Comparison of ENCODE assay signal across 26 cellular contexts in genomic region chr1:110657351-110657750, GRCh38. TPM values are rescaled to one million over a fixed set of nuclear protein-coding genes. Genes with fewer than 3 reads are reported as not detected.
DNase-seq lines count a peak whose midpoint lies in the region; ATAC-seq and TF ChIP-seq lines count a peak whose summit lies in the region.
"Had no signal": no experiment of that assay in that cellular context is flagged by ENCODE, and none has a peak within 500 bp of the region (broad histone marks: within the 10 kb centered on the region; RNA-seq: fewer than 3 reads in every experiment).

No MANE protein-coding gene starts in this region.

- DNase-seq in activated CD8-positive, alpha-beta T cell treated with anti-CD3 and anti-CD28 coated beads for 36 hours: no peak
- DNase-seq in activated CD8-positive, alpha-beta T cell treated with anti-CD3 and anti-CD28 coated beads, Interleukin-2, amount 10 ng/mL, durations not matched to agents 7 days and 5 days: no peak
- DNase-seq in CD4-positive, CD25-positive, alpha-beta regulatory T cell: no peak
- DNase-seq in CD8-positive, alpha-beta memory T cell: no peak
- DNase-seq in memory B cell (ENCODE audit: low spot score in 2 of 2) (no peak), NCI-H69 (lab: John Stamatoyannopoulos, UW) (no peak)
- DNase-seq: Calu3, DMS79 treated with DMSO at 0.1 percent for 48 hours, GF-D8, H9, Karpas-422, NCI-H1092 treated with DMSO at 0.1 percent for 48 hours, NCI-H1436, NCI-H187, NCI-H2081 treated with DMSO at 0.1 percent for 48 hours, NCI-H2171, NCI-H226, NCI-H524, NCI-H774, PC-3 had no signal

- peak overlapping the region; percentile 38 for H3K27ac Mint-ChIP-seq in activated CD8-positive, alpha-beta T cell treated with anti-CD3 and anti-CD28 coated beads for 36 hours
- H3K27ac Mint-ChIP-seq in activated CD8-positive, alpha-beta T cell treated with anti-CD3 and anti-CD28 coated beads, Interleukin-2, amount 10 ng/mL, durations not matched to agents 7 days and 5 days: no peak overlapping the region
- peak overlapping the region in 2 of 3 donors; percentile 59 to 82 for H3K27ac Mint-ChIP-seq in CD4-positive, CD25-positive, alpha-beta regulatory T cell
- H3K27ac Mint-ChIP-seq in CD8-positive, alpha-beta memory T cell: peak overlapping the region in 7 of 8 donors; percentile 32 to 85 (median 49)
- peak overlapping the region; percentile 47 for H3K27ac Mint-ChIP-seq in memory B cell
- H3K27ac Mint-ChIP-seq: GM23338, H9 had no signal

- peaks cover 3% of the 10 kb centered on the region for H3K9me3 Mint-ChIP-seq in activated CD8-positive, alpha-beta T cell treated with anti-CD3 and anti-CD28 coated beads for 36 hours
- no peaks in the 10 kb centered on the region for H3K9me3 Mint-ChIP-seq in activated CD8-positive, alpha-beta T cell treated with anti-CD3 and anti-CD28 coated beads, Interleukin-2, amount 10 ng/mL, durations not matched to agents 7 days and 5 days (ENCODE audit: insufficient read depth)
- H3K9me3 Mint-ChIP-seq in CD4-positive, CD25-positive, alpha-beta regulatory T cell: peaks cover 0 to 1% (median 0%) of the 10 kb centered on the region in 7 donors
- H3K9me3 Mint-ChIP-seq in CD8-positive, alpha-beta memory T cell: no peaks in the 10 kb centered on the region
- H3K9me3 Mint-ChIP-seq in memory B cell: no peaks in the 10 kb centered on the region
- H3K9me3 Mint-ChIP-seq: GM23338, H9 had no signal

- no peak overlapping the region for H3K4me3 Mint-ChIP-seq in activated CD8-positive, alpha-beta T cell treated with anti-CD3 and anti-CD28 coated beads for 36 hours
- H3K4me3 Mint-ChIP-seq in activated CD8-positive, alpha-beta T cell treated with anti-CD3 and anti-CD28 coated beads, Interleukin-2, amount 10 ng/mL, durations not matched to agents 7 days and 5 days: no peak overlapping the region
- H3K4me3 Mint-ChIP-seq in CD4-positive, CD25-positive, alpha-beta regulatory T cell: no peak overlapping the region
- H3K4me3 Mint-ChIP-seq in CD8-positive, alpha-beta memory T cell: no peak overlapping the region
- no peak overlapping the region for H3K4me3 Mint-ChIP-seq in memory B cell
- H3K4me3 Mint-ChIP-seq: GM23338, H9 had no signal

- peaks cover 27% of the 10 kb centered on the region for H3K4me1 Mint-ChIP-seq in activated CD8-positive, alpha-beta T cell treated with anti-CD3 and anti-CD28 coated beads for 36 hours (ENCODE audit: low read depth)
- H3K4me1 Mint-ChIP-seq in activated CD8-positive, alpha-beta T cell treated with anti-CD3 and anti-CD28 coated beads, Interleukin-2, amount 10 ng/mL, durations not matched to agents 7 days and 5 days (ENCODE audit: low read depth): peaks cover 21% of the 10 kb centered on the region
- H3K4me1 Mint-ChIP-seq in CD4-positive, CD25-positive, alpha-beta regulatory T cell: peaks cover 36 to 66% (median 47%) of the 10 kb centered on the region in 4 donors
- H3K4me1 Mint-ChIP-seq in CD8-positive, alpha-beta memory T cell: peaks cover 43 to 72% (median 63%) of the 10 kb centered on the region in 3 donors
- peaks cover 2% of the 10 kb centered on the region for H3K4me1 Mint-ChIP-seq in memory B cell
- H3K4me1 Mint-ChIP-seq: H9 had no signal

- TF ChIP-seq CTCF in activated CD8-positive, alpha-beta T cell treated with anti-CD3 and anti-CD28 coated beads for 36 hours (IDR thresholded peaks at IDR 0.05): no peak

- H3K27ac ChIP-seq in CD4-positive, CD25-positive, alpha-beta regulatory T cell (ENCODE audit: insufficient read depth, low read length, poor library complexity, severe bottlenecking): no peak overlapping the region
- H3K27ac ChIP-seq in CD8-positive, alpha-beta memory T cell (ENCODE audit: low read depth, low read length): no peak overlapping the region

- no peak overlapping the region for H3K4me3 ChIP-seq in CD4-positive, CD25-positive, alpha-beta regulatory T cell (ENCODE audit: low read depth, low read length)
- H3K4me3 ChIP-seq in CD8-positive, alpha-beta memory T cell (ENCODE audit: low read length): no peak overlapping the region
- H3K4me3 ChIP-seq: GM23338 had no signal

- H3K4me1 ChIP-seq in CD4-positive, CD25-positive, alpha-beta regulatory T cell (ENCODE audit: control insufficient read depth, insufficient read depth, low read length, poor library complexity, severe bottlenecking): peaks cover 8% of the 10 kb centered on the region
- peaks cover 23% of the 10 kb centered on the region for H3K4me1 ChIP-seq in CD8-positive, alpha-beta memory T cell (ENCODE audit: insufficient read depth, low read length)

- intact Hi-C loops in activated CD8-positive, alpha-beta T cell treated with anti-CD3 and anti-CD28 coated beads for 36 hours (cut with micrococcal nuclease): no loop called here

- POLR2A ChIA-PET in activated CD8-positive, alpha-beta T cell treated with anti-CD3 and anti-CD28 coated beads for 36 hours (lab: Charles Lee): interaction anchor here (1.1 kb wide), 1 partner anchor 8 kb away, joined by 3 read pairs; no protein-coding TSS in a partner anchor
- POLR2A ChIA-PET in activated CD8-positive, alpha-beta T cell treated with anti-CD3 and anti-CD28 coated beads, Interleukin-2, amount 10 ng/mL, durations not matched to agents 7 days and 5 days (lab: Charles Lee): interaction anchor here (1.1 to 1.6 kb wide), 2 partner anchors 16 to 26 kb away, joined by 3 read pairs; no protein-coding TSS in a partner anchor
- POLR2A ChIA-PET in CD8-positive, alpha-beta memory T cell (lab: Charles Lee): interaction anchor here (0.6 kb wide), 1 partner anchor 9 kb away, joined by 5 read pairs; no protein-coding TSS in a partner anchor

- H3K27me3 Mint-ChIP-seq in activated CD8-positive, alpha-beta T cell treated with anti-CD3 and anti-CD28 coated beads for 36 hours: no peaks in the 10 kb centered on the region
- H3K27me3 Mint-ChIP-seq in activated CD8-positive, alpha-beta T cell treated with anti-CD3 and anti-CD28 coated beads, Interleukin-2, amount 10 ng/mL, durations not matched to agents 7 days and 5 days (ENCODE audit: low read depth): no peaks in the 10 kb centered on the region
- H3K27me3 Mint-ChIP-seq in CD4-positive, CD25-positive, alpha-beta regulatory T cell: no peaks in the 10 kb centered on the region
- H3K27me3 Mint-ChIP-seq in CD8-positive, alpha-beta memory T cell: no peaks in the 10 kb centered on the region
- no peaks in the 10 kb centered on the region for H3K27me3 Mint-ChIP-seq in memory B cell

- no peak for ATAC-seq in activated CD8-positive, alpha-beta T cell treated with anti-CD3 and anti-CD28 coated beads for 36 hours
- ATAC-seq in activated CD8-positive, alpha-beta T cell treated with anti-CD3 and anti-CD28 coated beads, Interleukin-2, amount 10 ng/mL, durations not matched to agents 7 days and 5 days: no peak
- no peak for ATAC-seq in CD4-positive, CD25-positive, alpha-beta regulatory T cell (ENCODE audit: low read depth in 2 of 2)
- ATAC-seq in memory B cell (ENCODE audit: low read depth): no peak
- no peak for ATAC-seq in HG02571 (IDR thresholded peaks at IDR 0.05; ENCODE audit: unreplicated experiment)
- ATAC-seq: GM23338, HepG2, PC-3 had no signal

- no peaks in the 10 kb centered on the region for H3K27me3 ChIP-seq in CD4-positive, CD25-positive, alpha-beta regulatory T cell (ENCODE audit: control insufficient read depth, insufficient read depth, low read length)
- no peaks in the 10 kb centered on the region for H3K27me3 ChIP-seq in CD8-positive, alpha-beta memory T cell (ENCODE audit: insufficient read depth, low read length, poor library complexity, severe bottlenecking)

- no peaks in the 10 kb centered on the region for H3K9me3 ChIP-seq in CD4-positive, CD25-positive, alpha-beta regulatory T cell (ENCODE audit: control insufficient read depth in 2 of 2, low read length in 2 of 2)
- H3K9me3 ChIP-seq in CD8-positive, alpha-beta memory T cell (ENCODE audit: low read length): no peaks in the 10 kb centered on the region

- H3K36me3 ChIP-seq in CD4-positive, CD25-positive, alpha-beta regulatory T cell (ENCODE audit: control insufficient read depth, insufficient read depth, low read length): peaks cover 41% of the 10 kb centered on the region
- H3K36me3 ChIP-seq in CD8-positive, alpha-beta memory T cell (ENCODE audit: insufficient read depth, low read length): peaks cover 26% of the 10 kb centered on the region

- CTCF ChIA-PET in activated CD8-positive, alpha-beta T cell treated with anti-CD3 and anti-CD28 coated beads for 36 hours (lab: Charles Lee): interaction anchor here (1.2 to 1.6 kb wide), 3 partner anchors 9 to 109 kb away, joined by 3 to 6 read pairs (median 4); no protein-coding TSS in a partner anchor
- CTCF ChIA-PET in activated CD8-positive, alpha-beta T cell treated with anti-CD3 and anti-CD28 coated beads, Interleukin-2, amount 10 ng/mL, durations not matched to agents 7 days and 5 days (lab: Charles Lee): interaction anchor here (1.7 to 2.9 kb wide), 3 partner anchors 9 to 108 kb away, joined by 8 to 17 read pairs (median 10); no protein-coding TSS in a partner anchor
- CTCF ChIA-PET in CD8-positive, alpha-beta memory T cell (lab: Charles Lee): interaction anchor here (1.5 kb wide), 2 partner anchors 20 to 37 kb away, joined by 3 to 4 read pairs; no protein-coding TSS in a partner anchor

- peaks cover 39% of the 10 kb centered on the region for H3K36me3 Mint-ChIP-seq in activated CD8-positive, alpha-beta T cell treated with anti-CD3 and anti-CD28 coated beads for 36 hours (ENCODE audit: low read depth)
- H3K36me3 Mint-ChIP-seq in activated CD8-positive, alpha-beta T cell treated with anti-CD3 and anti-CD28 coated beads, Interleukin-2, amount 10 ng/mL, durations not matched to agents 7 days and 5 days (ENCODE audit: low read depth): peaks cover 58% of the 10 kb centered on the region
- H3K36me3 Mint-ChIP-seq in CD4-positive, CD25-positive, alpha-beta regulatory T cell: peaks cover 34% of the 10 kb centered on the region
- H3K36me3 Mint-ChIP-seq in CD8-positive, alpha-beta memory T cell: peaks cover 14 to 66% (median 18%) of the 10 kb centered on the region in 3 donors
- H3K36me3 Mint-ChIP-seq in memory B cell: peaks cover 10% of the 10 kb centered on the region

RNA-seq across cellular contexts. Expression of gene KCNA3, which starts 17.4 kb away (rescaled TPM):
- total RNA-seq in activated CD8-positive, alpha-beta T cell treated with anti-CD3 and anti-CD28 coated beads for 36 hours: 10 to 100 TPM; 15.5 to 16.2 TPM
- total RNA-seq in activated CD8-positive, alpha-beta T cell treated with anti-CD3 and anti-CD28 coated beads, Interleukin-2, amount 10 ng/mL, durations not matched to agents 7 days and 5 days: 10 to 100 TPM; 49.0 to 49.3 TPM
- 120 TPM for total RNA-seq in CD4-positive, CD25-positive, alpha-beta regulatory T cell
- polyA plus RNA-seq in CD4-positive, CD25-positive, alpha-beta regulatory T cell: 10 to 100 TPM; 61.6 to 87.5 (median 84.9) TPM
- 10 to 100 TPM; 38.4 to 40.5 TPM for total RNA-seq in CD8-positive, alpha-beta memory T cell
- polyA plus RNA-seq in CD8-positive, alpha-beta memory T cell: 94.0 TPM
- total RNA-seq: A172, Calu3, HepG2, HT1080, PC-3 had no signal
- polyA plus RNA-seq: HepG2 had no signal

RNA-seq across cellular contexts. Expression of gene KCNA2, which starts 51.2 kb away (rescaled TPM):
- total RNA-seq in activated CD8-positive, alpha-beta T cell treated with anti-CD3 and anti-CD28 coated beads for 36 hours: under 1 TPM; 0.02 to 0.14 TPM
- 1 to 10 TPM; 1.4 to 2.2 TPM for total RNA-seq in activated CD8-positive, alpha-beta T cell treated with anti-CD3 and anti-CD28 coated beads, Interleukin-2, amount 10 ng/mL, durations not matched to agents 7 days and 5 days
- 5.8 TPM for total RNA-seq in CD4-positive, CD25-positive, alpha-beta regulatory T cell
- 1 to 10 TPM in 1 of 4 donors, under 1 TPM in 3; 0.50 to 1.5 (median 0.62) TPM for polyA plus RNA-seq in CD4-positive, CD25-positive, alpha-beta regulatory T cell
- under 1 TPM; 0.24 to 0.35 TPM for total RNA-seq in CD8-positive, alpha-beta memory T cell
- polyA plus RNA-seq in CD8-positive, alpha-beta memory T cell: 0.16 TPM
- total RNA-seq: A172, Calu3, HepG2, HT1080, PC-3 had no signal
- polyA plus RNA-seq: BJ, HepG2 had no signal
